Comparison of ENCODE assay signal across 10 cellular contexts in the genomic region with DNA sequence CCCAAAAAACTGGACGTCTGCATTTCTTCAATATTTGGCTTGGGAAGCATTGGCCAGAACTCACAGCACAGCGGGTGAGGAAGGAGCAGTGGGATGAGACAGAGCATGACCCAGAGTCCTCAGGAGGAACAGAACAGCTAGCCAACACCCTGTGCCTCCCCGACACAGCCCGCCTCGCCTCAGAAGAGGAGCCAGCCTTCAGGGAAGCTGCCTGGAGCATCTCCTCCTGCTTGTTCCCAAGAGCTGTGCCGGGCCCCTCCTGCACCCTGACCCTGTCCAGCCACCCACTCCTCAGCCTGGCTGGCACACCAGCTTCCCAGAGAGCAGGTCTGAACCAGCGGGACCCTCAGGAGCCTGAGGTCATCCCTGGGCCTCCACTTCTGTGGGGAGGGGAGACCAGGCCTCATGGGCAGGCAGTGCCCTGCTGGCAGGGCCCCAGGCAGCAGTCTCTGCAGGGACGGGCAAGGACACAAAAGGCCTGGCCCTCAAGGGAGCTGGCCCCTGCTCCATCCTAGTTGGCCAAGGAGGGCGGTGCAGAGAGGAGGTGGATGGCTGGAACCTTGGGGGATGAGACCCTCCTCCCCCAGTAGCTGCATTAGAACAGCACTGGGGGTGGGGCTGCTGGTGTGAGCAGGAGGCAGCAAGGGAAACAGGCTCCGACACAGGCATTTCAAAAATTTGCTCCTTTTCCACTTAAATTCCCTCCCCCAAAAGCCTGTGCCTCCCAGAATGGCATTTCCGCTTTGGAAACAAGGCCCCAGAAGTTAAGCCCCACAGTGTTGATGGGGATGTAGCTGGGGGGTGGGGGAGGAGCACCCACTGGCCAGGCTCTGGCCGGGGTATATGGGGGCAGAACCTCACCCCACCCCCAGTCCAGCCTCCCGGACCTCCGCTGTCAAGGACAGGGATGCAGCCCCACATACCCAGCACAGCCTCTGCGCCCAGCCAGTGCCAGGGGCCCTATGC. TPM values are rescaled to one million over a fixed set of nuclear protein-coding genes. Genes with fewer than 3 reads are reported as not detected.
DNase-seq lines count a peak whose midpoint lies in the region; ATAC-seq and TF ChIP-seq lines count a peak whose summit lies in the region.
"Had no signal": no experiment of that assay in that cellular context is flagged by ENCODE, and none has a peak within 500 bp of the region (broad histone marks: within the 10 kb centered on the region; RNA-seq: fewer than 3 reads in every experiment).

No MANE protein-coding gene starts in this region.

- H3K36me3 ChIP-seq in heart right ventricle (no peaks in the 10 kb centered on the region), parathyroid adenoma (ENCODE audit: control insufficient read depth, insufficient read depth, low read length) (no peaks in the 10 kb centered on the region), OCI-LY7 (ENCODE audit: insufficient read depth, low read length) (no peaks in the 10 kb centered on the region)

- H4K20me1 ChIP-seq in OCI-LY7 (ENCODE audit: insufficient read depth, low read length), result no peaks in the 10 kb centered on the region

- no peaks in the 10 kb centered on the region for H3K9me2 ChIP-seq in OCI-LY7 (ENCODE audit: insufficient read depth, low read length)

- 43 to 44% methylated on average over 15 of the region's 15 CpGs for WGBS in heart right ventricle, 2 donors

- no peaks in the 10 kb centered on the region for H3K9me3 ChIP-seq in heart right ventricle
- no peaks in the 10 kb centered on the region for H3K9me3 ChIP-seq in parathyroid adenoma (ENCODE audit: control insufficient read depth, low read length)
- H3K9me3 ChIP-seq in OCI-LY7 (ENCODE audit: low read length), result no peaks in the 10 kb centered on the region

- H3K79me2 ChIP-seq in parathyroid adenoma, result peaks cover 63% of the 10 kb centered on the region
- H3K79me2 ChIP-seq in OCI-LY7 (ENCODE audit: insufficient read depth, low read depth, low read length), result no peaks in the 10 kb centered on the region

- POLR2A ChIA-PET in OCI-LY7 (lab: Charles Lee), result interaction anchor here (0.6 kb wide), 1 partner anchor 50 kb away, joined by 6 read pairs; no protein-coding TSS in a partner anchor

- ATAC-seq in heart right ventricle (no peak), GM19324 (IDR thresholded peaks at IDR 0.05; ENCODE audit: low FRiP score, unreplicated experiment) (no peak), HG02610 (IDR thresholded peaks at IDR 0.05; ENCODE audit: unreplicated experiment) (no peak)

- H3K4me2 ChIP-seq in parathyroid adenoma (ENCODE audit: low read length), result peak overlapping the region; percentile 16
- no peak overlapping the region for H3K4me2 ChIP-seq in OCI-LY7 (ENCODE audit: low read length)

- H3K4me1 ChIP-seq in heart right ventricle, result peaks cover 72 to 94% (median 89%) of the 10 kb centered on the region in 9 donors
- peaks cover 40% of the 10 kb centered on the region for H3K4me1 ChIP-seq in parathyroid adenoma
- peaks cover 11% of the 10 kb centered on the region for H3K4me1 ChIP-seq in OCI-LY7 (ENCODE audit: insufficient read depth, low read length, poor library complexity, severe bottlenecking)

- DNase-seq in heart right ventricle, result peak in 1 of 2 donors; percentile 21
- DNase-seq in OCI-LY7 (ENCODE audit: low spot score), result no peak
- no peak for DNase-seq in NCI-H446 treated with DMSO at 0.1 percent for 48 hours (lab: John Stamatoyannopoulos, UW)
- DNase-seq: activated CD4-positive, alpha-beta T cell treated with anti-CD3 and anti-CD28 coated beads, Interleukin-2, amount 10 ng/mL, durations not matched to agents 7 days and 5 days; NCI-H1048 had no signal

- H3K27ac ChIP-seq in C4-2B (peak overlapping the region; percentile 98), heart right ventricle (peak overlapping the region; percentile 75 to 97 (median 94)), parathyroid adenoma (peak overlapping the region; percentile 49), OCI-LY7 (ENCODE audit: low read depth, low read length, poor library complexity, severe bottlenecking) (no peak overlapping the region)

- CTCF ChIA-PET in OCI-LY7 (lab: Charles Lee; ENCODE audit: unreplicated experiment), result interaction anchor here (0.5 kb wide), 1 partner anchor 152 kb away, joined by 3 read pairs; no protein-coding TSS in a partner anchor

- H3K9ac ChIP-seq in parathyroid adenoma, result no peak overlapping the region

- peak overlapping the region; percentile 40 for H3K4me3 ChIP-seq in WI38 (ENCODE audit: low read depth, low read length)
- no peak overlapping the region for H3K4me3 ChIP-seq in heart right ventricle
- no peak overlapping the region for H3K4me3 ChIP-seq in parathyroid adenoma (ENCODE audit: low read depth, low read length)
- no peak overlapping the region for H3K4me3 ChIP-seq in OCI-LY7 (ENCODE audit: low read depth, low read length, poor library complexity, severe bottlenecking)

- TF ChIP-seq CTCF in C4-2B (conservative IDR thresholded peaks at IDR 0.05), result no peak
- no peak for TF ChIP-seq CTCF in WI38 (IDR thresholded peaks at IDR 0.05; ENCODE audit: low read depth, low read length)
- no peak for TF ChIP-seq CTCF in heart right ventricle (IDR thresholded peaks at IDR 0.05)
- no peak for TF ChIP-seq CTCF in parathyroid adenoma (IDR thresholded peaks at IDR 0.05)
- no peak for TF ChIP-seq CTCF in OCI-LY7 (conservative IDR thresholded peaks at IDR 0.05; ENCODE audit: low read length)

- no TSS peak for BruUV-seq in OCI-LY7 (replicated peaks; lab: Mats Ljungman, UMichigan)

- H2AFZ ChIP-seq in parathyroid adenoma (no peak overlapping the region), OCI-LY7 (ENCODE audit: low read length) (no peak overlapping the region)

- H3K27me3 ChIP-seq in heart right ventricle (peaks cover 0 to 85% (median 0%) of the 10 kb centered on the region in 7 donors), parathyroid adenoma (ENCODE audit: control insufficient read depth, insufficient read depth, low read length) (no peaks in the 10 kb centered on the region)

- intact Hi-C loops in heart right ventricle (cut with DNase I) (loop anchor here in 1 of 10 donors (5.0 kb wide), 1 partner anchor 54 kb away; no protein-coding TSS in a partner anchor), OCI-LY7 (cut with micrococcal nuclease; ENCODE audit: unreplicated experiment) (no loop called here)

RNA-seq across cellular contexts. Expression of a gene that starts 1.8 kb away (rescaled TPM):
- total RNA-seq in heart right ventricle, result 10 to 100 TPM; 56.1 to 85.2 (median 72.4) TPM
- 10 to 100 TPM; 54.6 to 65.8 TPM for polyA plus RNA-seq in heart right ventricle
- 10.0 and 11.7 TPM in 2 replicates for total RNA-seq in OCI-LY7 (2014; rRNA removed; shearing (Covaris generic))
- 13.9 and 15.1 TPM in 2 replicates for total RNA-seq in OCI-LY7 (2022)

RNA-seq across cellular contexts. Expression of a gene that starts 34.4 kb away (rescaled TPM):
- total RNA-seq in heart right ventricle (1 to 10 TPM in 7 of 10 donors, not detected in 3; 1.8 to 3.8 (median 2.6) TPM), OCI-LY7 (2022) (not detected in 2 replicates)
- 1 to 10 TPM in 1 of 2 donors, not detected in 1; 1.0 TPM for polyA plus RNA-seq in heart right ventricle
- not detected in 2 replicates for total RNA-seq in OCI-LY7 (2014; rRNA removed; shearing (Covaris generic))
- total RNA-seq: activated CD4-positive, alpha-beta T cell treated with anti-CD3 and anti-CD28 coated beads, Interleukin-2, amount 10 ng/mL, durations not matched to agents 7 days and 5 days had no signal

RNA-seq across cellular contexts. Expression of a gene that starts 46.3 kb away (rescaled TPM):
- total RNA-seq in heart right ventricle (1 to 10 TPM in 7 of 10 donors, not detected in 3; 2.0 to 3.8 (median 2.8) TPM), OCI-LY7 (2022) (not detected in 2 replicates)
- polyA plus RNA-seq in heart right ventricle, result under 1 TPM in 1 of 2 donors, not detected in 1; 0.42 TPM
- not detected in 2 replicates for total RNA-seq in OCI-LY7 (2014; rRNA removed; shearing (Covaris generic))
- total RNA-seq: activated CD4-positive, alpha-beta T cell treated with anti-CD3 and anti-CD28 coated beads, Interleukin-2, amount 10 ng/mL, durations not matched to agents 7 days and 5 days had no signal
